ENCODE assay signal across 1 cellular context in genomic region chr3:172750368-172751187, GRCh38.
A peak's percentile ranks its signal among the peaks of the same experiment; 100 is the strongest.
TF ChIP-seq lines count a peak whose summit lies in the region.

A gene with protein sequence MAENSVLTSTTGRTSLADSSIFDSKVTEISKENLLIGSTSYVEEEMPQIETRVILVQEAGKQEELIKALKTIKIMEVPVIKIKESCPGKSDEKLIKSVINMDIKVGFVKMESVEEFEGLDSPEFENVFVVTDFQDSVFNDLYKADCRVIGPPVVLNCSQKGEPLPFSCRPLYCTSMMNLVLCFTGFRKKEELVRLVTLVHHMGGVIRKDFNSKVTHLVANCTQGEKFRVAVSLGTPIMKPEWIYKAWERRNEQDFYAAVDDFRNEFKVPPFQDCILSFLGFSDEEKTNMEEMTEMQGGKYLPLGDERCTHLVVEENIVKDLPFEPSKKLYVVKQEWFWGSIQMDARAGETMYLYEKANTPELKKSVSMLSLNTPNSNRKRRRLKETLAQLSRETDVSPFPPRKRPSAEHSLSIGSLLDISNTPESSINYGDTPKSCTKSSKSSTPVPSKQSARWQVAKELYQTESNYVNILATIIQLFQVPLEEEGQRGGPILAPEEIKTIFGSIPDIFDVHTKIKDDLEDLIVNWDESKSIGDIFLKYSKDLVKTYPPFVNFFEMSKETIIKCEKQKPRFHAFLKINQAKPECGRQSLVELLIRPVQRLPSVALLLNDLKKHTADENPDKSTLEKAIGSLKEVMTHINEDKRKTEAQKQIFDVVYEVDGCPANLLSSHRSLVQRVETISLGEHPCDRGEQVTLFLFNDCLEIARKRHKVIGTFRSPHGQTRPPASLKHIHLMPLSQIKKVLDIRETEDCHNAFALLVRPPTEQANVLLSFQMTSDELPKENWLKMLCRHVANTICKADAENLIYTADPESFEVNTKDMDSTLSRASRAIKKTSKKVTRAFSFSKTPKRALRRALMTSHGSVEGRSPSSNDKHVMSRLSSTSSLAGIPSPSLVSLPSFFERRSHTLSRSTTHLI (plus strand): TSS chr3:172750726. CDS start chr3:172754531, 3,805 bp downstream.

TF ChIP-seq in GM12878, 131 proteins besides CTCF, POLR2A, EP300 and RAD21 (continued from another document and continues in another):
- TF ChIP-seq KLF5 (IDR thresholded peaks at IDR 0.05; ENCODE audit: partially characterized antibody) = no peak
- peak; percentile 74 for TF ChIP-seq CREB1 (IDR thresholded peaks at IDR 0.05; ENCODE audit: low read depth)
- 0 out of 4 replicates have a peak, but pooled peaks have one; percentile 31 to 44 for TF ChIP-seq BHLHE40 (IDR thresholded peaks at IDR 0.05; ENCODE audit: borderline replicate concordance in 1 of 2, low read depth in 2 of 2, low read length in 1 of 2)
- TF ChIP-seq IRF3 (IDR thresholded peaks at IDR 0.05) = peak; percentile 66; the same call in 1 of the 2 replicates
- no peak for TF ChIP-seq CHD1 (IDR thresholded peaks at IDR 0.05; ENCODE audit: low read depth, low read length)
- TF ChIP-seq RELA (IDR thresholded peaks at IDR 0.05; ENCODE audit: borderline replicate concordance, partially characterized antibody) = no peak
- no peak for TF ChIP-seq TCF7 (IDR thresholded peaks at IDR 0.05; ENCODE audit: borderline replicate concordance)
- TF ChIP-seq, protein P1, sequence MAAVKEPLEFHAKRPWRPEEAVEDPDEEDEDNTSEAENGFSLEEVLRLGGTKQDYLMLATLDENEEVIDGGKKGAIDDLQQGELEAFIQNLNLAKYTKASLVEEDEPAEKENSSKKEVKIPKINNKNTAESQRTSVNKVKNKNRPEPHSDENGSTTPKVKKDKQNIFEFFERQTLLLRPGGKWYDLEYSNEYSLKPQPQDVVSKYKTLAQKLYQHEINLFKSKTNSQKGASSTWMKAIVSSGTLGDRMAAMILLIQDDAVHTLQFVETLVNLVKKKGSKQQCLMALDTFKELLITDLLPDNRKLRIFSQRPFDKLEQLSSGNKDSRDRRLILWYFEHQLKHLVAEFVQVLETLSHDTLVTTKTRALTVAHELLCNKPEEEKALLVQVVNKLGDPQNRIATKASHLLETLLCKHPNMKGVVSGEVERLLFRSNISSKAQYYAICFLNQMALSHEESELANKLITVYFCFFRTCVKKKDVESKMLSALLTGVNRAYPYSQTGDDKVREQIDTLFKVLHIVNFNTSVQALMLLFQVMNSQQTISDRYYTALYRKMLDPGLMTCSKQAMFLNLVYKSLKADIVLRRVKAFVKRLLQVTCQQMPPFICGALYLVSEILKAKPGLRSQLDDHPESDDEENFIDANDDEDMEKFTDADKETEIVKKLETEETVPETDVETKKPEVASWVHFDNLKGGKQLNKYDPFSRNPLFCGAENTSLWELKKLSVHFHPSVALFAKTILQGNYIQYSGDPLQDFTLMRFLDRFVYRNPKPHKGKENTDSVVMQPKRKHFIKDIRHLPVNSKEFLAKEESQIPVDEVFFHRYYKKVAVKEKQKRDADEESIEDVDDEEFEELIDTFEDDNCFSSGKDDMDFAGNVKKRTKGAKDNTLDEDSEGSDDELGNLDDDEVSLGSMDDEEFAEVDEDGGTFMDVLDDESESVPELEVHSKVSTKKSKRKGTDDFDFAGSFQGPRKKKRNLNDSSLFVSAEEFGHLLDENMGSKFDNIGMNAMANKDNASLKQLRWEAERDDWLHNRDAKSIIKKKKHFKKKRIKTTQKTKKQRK (IDR thresholded peaks at IDR 0.05; ENCODE audit: low read depth, low read length) = no peak
- no peak for TF ChIP-seq JUNB (IDR thresholded peaks at IDR 0.05)
- TF ChIP-seq POLR2AphosphoS5 (IDR thresholded peaks at IDR 0.05; ENCODE audit: low read length) = peak; percentile 72
- TF ChIP-seq PML (IDR thresholded peaks at IDR 0.05; ENCODE audit: low read length) = peak; percentile 63; the same call in 1 of the 2 replicates
- TF ChIP-seq POLR2AphosphoS2 (IDR thresholded peaks at IDR 0.05; ENCODE audit: low read depth, low read length) = 0 out of 2 replicates have a peak, but pooled peaks have one; percentile 60
- TF ChIP-seq NFIC (IDR thresholded peaks at IDR 0.05; ENCODE audit: low read depth, low read length) = no peak; the same call in 1 of the 2 replicates
- no peak for TF ChIP-seq EGR1 (IDR thresholded peaks at IDR 0.05; ENCODE audit: borderline replicate concordance in 1 of 2, low read depth in 2 of 2, low read length in 2 of 2)
- TF ChIP-seq PAX8 (IDR thresholded peaks at IDR 0.05) = no peak
- TF ChIP-seq GATAD2B (conservative IDR thresholded peaks at IDR 0.05; ENCODE audit: low read depth) = peak; percentile 64; the same call in 1 of the 2 replicates
- TF ChIP-seq IRF4 (IDR thresholded peaks at IDR 0.05; ENCODE audit: low read depth, low read length) = no peak
- TF ChIP-seq, protein P2, sequence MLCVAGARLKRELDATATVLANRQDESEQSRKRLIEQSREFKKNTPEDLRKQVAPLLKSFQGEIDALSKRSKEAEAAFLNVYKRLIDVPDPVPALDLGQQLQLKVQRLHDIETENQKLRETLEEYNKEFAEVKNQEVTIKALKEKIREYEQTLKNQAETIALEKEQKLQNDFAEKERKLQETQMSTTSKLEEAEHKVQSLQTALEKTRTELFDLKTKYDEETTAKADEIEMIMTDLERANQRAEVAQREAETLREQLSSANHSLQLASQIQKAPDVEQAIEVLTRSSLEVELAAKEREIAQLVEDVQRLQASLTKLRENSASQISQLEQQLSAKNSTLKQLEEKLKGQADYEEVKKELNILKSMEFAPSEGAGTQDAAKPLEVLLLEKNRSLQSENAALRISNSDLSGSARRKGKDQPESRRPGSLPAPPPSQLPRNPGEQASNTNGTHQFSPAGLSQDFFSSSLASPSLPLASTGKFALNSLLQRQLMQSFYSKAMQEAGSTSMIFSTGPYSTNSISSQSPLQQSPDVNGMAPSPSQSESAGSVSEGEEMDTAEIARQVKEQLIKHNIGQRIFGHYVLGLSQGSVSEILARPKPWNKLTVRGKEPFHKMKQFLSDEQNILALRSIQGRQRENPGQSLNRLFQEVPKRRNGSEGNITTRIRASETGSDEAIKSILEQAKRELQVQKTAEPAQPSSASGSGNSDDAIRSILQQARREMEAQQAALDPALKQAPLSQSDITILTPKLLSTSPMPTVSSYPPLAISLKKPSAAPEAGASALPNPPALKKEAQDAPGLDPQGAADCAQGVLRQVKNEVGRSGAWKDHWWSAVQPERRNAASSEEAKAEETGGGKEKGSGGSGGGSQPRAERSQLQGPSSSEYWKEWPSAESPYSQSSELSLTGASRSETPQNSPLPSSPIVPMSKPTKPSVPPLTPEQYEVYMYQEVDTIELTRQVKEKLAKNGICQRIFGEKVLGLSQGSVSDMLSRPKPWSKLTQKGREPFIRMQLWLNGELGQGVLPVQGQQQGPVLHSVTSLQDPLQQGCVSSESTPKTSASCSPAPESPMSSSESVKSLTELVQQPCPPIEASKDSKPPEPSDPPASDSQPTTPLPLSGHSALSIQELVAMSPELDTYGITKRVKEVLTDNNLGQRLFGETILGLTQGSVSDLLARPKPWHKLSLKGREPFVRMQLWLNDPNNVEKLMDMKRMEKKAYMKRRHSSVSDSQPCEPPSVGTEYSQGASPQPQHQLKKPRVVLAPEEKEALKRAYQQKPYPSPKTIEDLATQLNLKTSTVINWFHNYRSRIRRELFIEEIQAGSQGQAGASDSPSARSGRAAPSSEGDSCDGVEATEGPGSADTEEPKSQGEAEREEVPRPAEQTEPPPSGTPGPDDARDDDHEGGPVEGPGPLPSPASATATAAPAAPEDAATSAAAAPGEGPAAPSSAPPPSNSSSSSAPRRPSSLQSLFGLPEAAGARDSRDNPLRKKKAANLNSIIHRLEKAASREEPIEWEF (IDR thresholded peaks at IDR 0.05; ENCODE audit: insufficient replicate concordance, low read depth, low read length) = no peak
- TF ChIP-seq, protein P3, sequence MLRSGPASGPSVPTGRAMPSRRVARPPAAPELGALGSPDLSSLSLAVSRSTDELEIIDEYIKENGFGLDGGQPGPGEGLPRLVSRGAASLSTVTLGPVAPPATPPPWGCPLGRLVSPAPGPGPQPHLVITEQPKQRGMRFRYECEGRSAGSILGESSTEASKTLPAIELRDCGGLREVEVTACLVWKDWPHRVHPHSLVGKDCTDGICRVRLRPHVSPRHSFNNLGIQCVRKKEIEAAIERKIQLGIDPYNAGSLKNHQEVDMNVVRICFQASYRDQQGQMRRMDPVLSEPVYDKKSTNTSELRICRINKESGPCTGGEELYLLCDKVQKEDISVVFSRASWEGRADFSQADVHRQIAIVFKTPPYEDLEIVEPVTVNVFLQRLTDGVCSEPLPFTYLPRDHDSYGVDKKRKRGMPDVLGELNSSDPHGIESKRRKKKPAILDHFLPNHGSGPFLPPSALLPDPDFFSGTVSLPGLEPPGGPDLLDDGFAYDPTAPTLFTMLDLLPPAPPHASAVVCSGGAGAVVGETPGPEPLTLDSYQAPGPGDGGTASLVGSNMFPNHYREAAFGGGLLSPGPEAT (IDR thresholded peaks at IDR 0.05; ENCODE audit: low read depth) = peak; percentile 93
- TF ChIP-seq ZNF24 (IDR thresholded peaks at IDR 0.05) = no peak
- TF ChIP-seq HDGF (IDR thresholded peaks at IDR 0.05) = no peak; the same call in 1 of the 2 replicates
- TF ChIP-seq LARP7 (IDR thresholded peaks at IDR 0.05) = no peak; the same call in 1 of the 2 replicates
- peak; percentile 54; the same call in 1 of the 2 replicates for TF ChIP-seq ELK1 (IDR thresholded peaks at IDR 0.05; ENCODE audit: low read depth, low read length)
- TF ChIP-seq, protein P4, sequence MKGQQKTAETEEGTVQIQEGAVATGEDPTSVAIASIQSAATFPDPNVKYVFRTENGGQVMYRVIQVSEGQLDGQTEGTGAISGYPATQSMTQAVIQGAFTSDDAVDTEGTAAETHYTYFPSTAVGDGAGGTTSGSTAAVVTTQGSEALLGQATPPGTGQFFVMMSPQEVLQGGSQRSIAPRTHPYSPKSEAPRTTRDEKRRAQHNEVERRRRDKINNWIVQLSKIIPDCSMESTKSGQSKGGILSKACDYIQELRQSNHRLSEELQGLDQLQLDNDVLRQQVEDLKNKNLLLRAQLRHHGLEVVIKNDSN (IDR thresholded peaks at IDR 0.05; ENCODE audit: borderline replicate concordance, extremely low read length, insufficient read depth, low read depth, low read length) = no peak
- TF ChIP-seq SMC3 (IDR thresholded peaks at IDR 0.05; ENCODE audit: borderline replicate concordance, low read length) = no peak; the same call in 1 of the 2 replicates
- TF ChIP-seq ZNF592 (IDR thresholded peaks at IDR 0.05) = no peak
- no peak for TF ChIP-seq ZNF274 (IDR thresholded peaks at IDR 0.05; ENCODE audit: insufficient read depth, insufficient read length)
- TF ChIP-seq SIN3A (IDR thresholded peaks at IDR 0.05; ENCODE audit: low read depth, low read length) = peak; percentile 94
- TF ChIP-seq GABPA (IDR thresholded peaks at IDR 0.05; ENCODE audit: low read depth) = no peak
- TF ChIP-seq MYC (IDR thresholded peaks at IDR 0.05; ENCODE audit: insufficient read depth, insufficient read length, insufficient replicate concordance, low read length, severe bottlenecking) = no peak
- peak; percentile 52; the same call in 1 of the 2 replicates for TF ChIP-seq TCF3 (IDR thresholded peaks at IDR 0.05; ENCODE audit: borderline replicate concordance, insufficient read depth, low read depth, low read length)
- TF ChIP-seq, protein P5, sequence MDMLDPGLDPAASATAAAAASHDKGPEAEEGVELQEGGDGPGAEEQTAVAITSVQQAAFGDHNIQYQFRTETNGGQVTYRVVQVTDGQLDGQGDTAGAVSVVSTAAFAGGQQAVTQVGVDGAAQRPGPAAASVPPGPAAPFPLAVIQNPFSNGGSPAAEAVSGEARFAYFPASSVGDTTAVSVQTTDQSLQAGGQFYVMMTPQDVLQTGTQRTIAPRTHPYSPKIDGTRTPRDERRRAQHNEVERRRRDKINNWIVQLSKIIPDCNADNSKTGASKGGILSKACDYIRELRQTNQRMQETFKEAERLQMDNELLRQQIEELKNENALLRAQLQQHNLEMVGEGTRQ (IDR thresholded peaks at IDR 0.05; ENCODE audit: borderline replicate concordance, low read depth, low read length) = no peak
- TF ChIP-seq BMI1 (IDR thresholded peaks at IDR 0.05; ENCODE audit: borderline replicate concordance) = no peak
